Comparison of ENCODE assay signal across 8 cellular contexts in the genomic region with DNA sequence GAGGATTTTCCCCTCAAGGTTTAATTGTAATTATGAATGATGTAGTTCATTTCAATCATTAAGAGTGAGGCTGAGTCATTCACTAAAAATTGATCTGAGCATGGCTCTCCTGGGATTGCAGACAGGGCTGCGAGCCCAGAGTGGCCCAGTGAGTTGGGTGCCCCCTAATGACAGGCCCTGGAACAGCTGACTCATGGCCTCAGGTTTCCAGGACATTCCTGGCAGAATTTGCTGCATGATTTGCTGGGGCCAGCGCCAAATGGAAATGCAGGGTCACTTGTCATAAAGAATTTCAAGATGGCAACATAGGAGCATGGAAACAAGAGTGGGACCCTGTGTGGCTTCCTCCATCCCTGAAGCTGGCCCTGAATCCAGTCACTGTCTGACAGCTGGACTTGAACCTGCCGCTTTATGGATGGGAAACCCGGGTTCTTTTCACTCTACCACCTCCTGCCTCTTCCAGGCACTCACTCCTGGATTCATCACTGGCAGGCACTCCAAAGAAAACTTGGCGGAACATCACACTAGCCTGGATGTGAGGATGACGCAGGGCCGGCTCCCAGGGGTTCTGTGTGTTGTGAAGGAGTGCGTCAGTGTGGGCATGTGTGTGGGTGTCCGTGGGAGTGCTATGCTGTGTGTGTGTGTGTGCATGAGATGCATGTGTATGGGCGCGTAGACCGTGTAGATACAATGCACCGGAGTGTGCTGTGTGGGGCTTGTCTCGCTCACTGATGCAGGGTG. TPM values are rescaled to one million over a fixed set of nuclear protein-coding genes. Genes with fewer than 3 reads are reported as not detected.
DNase-seq lines count a peak whose midpoint lies in the region; ATAC-seq and TF ChIP-seq lines count a peak whose summit lies in the region.

No MANE protein-coding gene starts in this region.

- no peaks in the 10 kb centered on the region for H3K36me3 ChIP-seq in OCI-LY3 (replicated peaks; ENCODE audit: low read depth, low read length)

- H3K79me2 ChIP-seq in OCI-LY3 (ENCODE audit: low read length): no peaks in the 10 kb centered on the region

- H3K9me3 ChIP-seq in OCI-LY3 (ENCODE audit: insufficient read depth, low read length) (no peaks in the 10 kb centered on the region), T-helper 17 cell (ENCODE audit: control insufficient read depth, low read length, poor library complexity, severe bottlenecking) (no peaks in the 10 kb centered on the region)

- no peak overlapping the region for H3K9ac ChIP-seq in OCI-LY3 (ENCODE audit: low read length)

- H2AFZ ChIP-seq in OCI-LY3 (ENCODE audit: low read depth, low read length): no peak overlapping the region

- no peaks in the 10 kb centered on the region for H3K27me3 ChIP-seq in OCI-LY3 (ENCODE audit: low read depth, low read length)

- no peaks in the 10 kb centered on the region for H3K36me3 Mint-ChIP-seq in T-helper 17 cell (ENCODE audit: low read depth)

- no peak overlapping the region for H3K27ac ChIP-seq in OCI-LY3 (ENCODE audit: low read length)

- no peak overlapping the region for H3K27ac Mint-ChIP-seq in T-helper 17 cell

- ATAC-seq in T-helper 17 cell (no peak), HG03378 (IDR thresholded peaks at IDR 0.05; ENCODE audit: unreplicated experiment) (no peak)

- peaks cover 6% of the 10 kb centered on the region for H3K4me1 Mint-ChIP-seq in T-helper 17 cell

- peak; percentile 32 for DNase-seq in CD1c-positive myeloid dendritic cell (ENCODE audit: extremely low spot score)
- DNase-seq in HCEC 1CT: peak; percentile 64
- DNase-seq in fibroblast of gingiva (ENCODE audit: low read depth): peak; percentile 66
- peak in 6 of 10 donors; percentile 27 to 88 (median 36) for DNase-seq in posterior cingulate gyrus
- DNase-seq in T-helper 17 cell: no peak
- no peak for DNase-seq in activated T-cell treated with anti-CD3 and anti-CD28 coated beads, Interleukin-2, amount 50 U/mL, for 48 hours

- TF ChIP-seq CTCF in OCI-LY3 (IDR thresholded peaks at IDR 0.05; ENCODE audit: low read depth, low read length): peak; percentile 69

- no peak overlapping the region for H3K4me3 ChIP-seq in OCI-LY3 (ENCODE audit: low read length)

- intact Hi-C loops in posterior cingulate gyrus (cut with DNase I): no loop called here

- H3K27me3 Mint-ChIP-seq in T-helper 17 cell: peaks cover 8% of the 10 kb centered on the region

- H4K20me1 ChIP-seq in OCI-LY3 (ENCODE audit: insufficient read depth, low read length): no peaks in the 10 kb centered on the region

- no peak overlapping the region for H3K4me2 ChIP-seq in OCI-LY3 (ENCODE audit: low read length)

- H3K4me1 ChIP-seq in OCI-LY3 (ENCODE audit: low read length): 0 out of 2 replicates have a peak, but pooled peaks cover 3% of the 10 kb centered on the region

- no peak overlapping the region for H3K4me3 Mint-ChIP-seq in T-helper 17 cell

RNA-seq across cellular contexts. Expression of a gene that starts 15.2 kb away (rescaled TPM):
- under 1 TPM; 0.50 to 0.87 TPM for total RNA-seq in T-helper 17 cell

Comparison
In these comparisons a context has a peak if more than half of its experiments do, and no peak if none do; other contexts are left out.
1. DNase-seq: peak in CD1c-positive myeloid dendritic cell (single experiment), HCEC 1CT (single experiment), fibroblast of gingiva (single experiment) and posterior cingulate gyrus (6 of 10); none in T-helper 17 cell (0 of 3) and activated T-cell treated with anti-CD3 and anti-CD28 coated beads, Interleukin-2, amount 50 U/mL, for 48 hours (0 of 2).